Comparison of ENCODE assay signal across 14 cellular contexts in genomic region chr17:75476752-75477492, GRCh38. TPM values are rescaled to one million over a fixed set of nuclear protein-coding genes. Genes with fewer than 3 reads are reported as not detected.
A peak's percentile ranks its signal among the peaks of the same experiment; 100 is the strongest.
DNase-seq lines count a peak whose midpoint lies in the region; ATAC-seq and TF ChIP-seq lines count a peak whose summit lies in the region.
"Had no signal": no experiment of that assay in that cellular context is flagged by ENCODE, and none has a peak within 500 bp of the region (broad histone marks: within the 10 kb centered on the region; RNA-seq: fewer than 3 reads in every experiment).

No MANE protein-coding gene starts in this region.

- H2AK5ac ChIP-seq in neuronal stem cell (ENCODE audit: low read depth, low read length): peak overlapping the region; percentile 90

- H3K14ac ChIP-seq in neuronal stem cell (ENCODE audit: low read length): no peak overlapping the region

- no peak overlapping the region for H4K8ac ChIP-seq in neuronal stem cell (ENCODE audit: low read depth, low read length)

- ATAC-seq in upper lobe of left lung (ENCODE audit: low FRiP score in 2 of 2): peak in 1 of 2 donors; percentile 18
- ATAC-seq: natural killer cell had no signal

- TF ChIP-seq CTCF in ascending aorta (IDR thresholded peaks at IDR 0.05): no peak
- no peak for TF ChIP-seq CTCF in left ventricle myocardium inferior (IDR thresholded peaks at IDR 0.05; ENCODE audit: borderline replicate concordance)
- no peak for TF ChIP-seq CTCF in upper lobe of left lung (IDR thresholded peaks at IDR 0.05)

- DNase-seq in ascending aorta (ENCODE audit: low spot score in 2 of 2) (no peak), left ventricle myocardium inferior (no peak), neuronal stem cell (ENCODE audit: low spot score) (no peak), upper lobe of left lung (no peak), NCI-H1930 (lab: John Stamatoyannopoulos, UW) (no peak), T-helper 2 cell (no peak), NAMALWA (ENCODE audit: low spot score) (no peak)
- DNase-seq: activated CD4-positive, alpha-beta T cell treated with anti-CD3 and anti-CD28 coated beads, Interleukin-2, amount 50 U/mL, for 4 hours; activated gamma-delta T cell; CD8-positive, alpha-beta memory T cell; central memory CD4-positive, alpha-beta T cell; natural killer cell; OCI-M1; SW 1271 had no signal

- no peak overlapping the region for H4K91ac ChIP-seq in neuronal stem cell (ENCODE audit: low read depth, low read length, poor library complexity)

- no CpG with 5 or more reads among the region's 11 CpGs for WGBS in neuronal stem cell (ENCODE audit: extremely low coverage in 2 of 2, insufficient read length in 2 of 2, insufficient replicate concordance in 1 of 2), 2 donors
- WGBS in upper lobe of left lung, 2 donors: 56 to 80% methylated on average over 6 to 11 of the region's 11 CpGs

- H3K9me3 ChIP-seq in ascending aorta: no peaks in the 10 kb centered on the region
- H3K9me3 ChIP-seq in left ventricle myocardium inferior (replicated peaks): no peaks in the 10 kb centered on the region
- H3K9me3 ChIP-seq in neuronal stem cell (replicated peaks in 1 of 2; ENCODE audit: control insufficient read depth in 2 of 2, insufficient read depth in 1 of 2, low read depth in 1 of 2, low read length in 2 of 2): no peaks in the 10 kb centered on the region
- H3K9me3 ChIP-seq in upper lobe of left lung: no peaks in the 10 kb centered on the region

- intact Hi-C loops in ascending aorta (cut with DNase I): loop anchor here (5.0 kb wide), 1 partner anchor 35 kb away; no protein-coding TSS in a partner anchor
- intact Hi-C loops in left ventricle myocardium inferior (cut with micrococcal nuclease): no loop called here

- no peak overlapping the region for H3K4ac ChIP-seq in neuronal stem cell (ENCODE audit: low read length)

- H3K18ac ChIP-seq in neuronal stem cell (ENCODE audit: low read length): peak overlapping the region; percentile 29

- H3K79me1 ChIP-seq in neuronal stem cell (ENCODE audit: low read depth, low read length): no peaks in the 10 kb centered on the region

- H2BK120ac ChIP-seq in neuronal stem cell (ENCODE audit: low read depth, low read length): no peak overlapping the region

- H2BK5ac ChIP-seq in neuronal stem cell (ENCODE audit: low read length): peak overlapping the region; percentile 15

- TF ChIP-seq POLR2A in upper lobe of left lung (IDR thresholded peaks at IDR 0.05): no peak

- H2BK15ac ChIP-seq in neuronal stem cell (ENCODE audit: low read length): peak overlapping the region; percentile 33

- TF ChIP-seq EP300 in upper lobe of left lung (IDR thresholded peaks at IDR 0.05): no peak

- H2BK12ac ChIP-seq in neuronal stem cell (ENCODE audit: low read length): no peak overlapping the region

- H3K27ac ChIP-seq in ascending aorta (peak overlapping the region; percentile 80 to 85), left ventricle myocardium inferior (replicated peaks) (peak overlapping the region; percentile 88), neuronal stem cell (replicated peaks; ENCODE audit: low read length) (peak overlapping the region; percentile 48), upper lobe of left lung (peak overlapping the region; percentile 23 to 77 (median 56))

- peak overlapping the region; percentile 43 for H2AFZ ChIP-seq in neuronal stem cell (ENCODE audit: low read length)

- H3K36me3 ChIP-seq in ascending aorta (peaks cover 5 to 14% of the 10 kb centered on the region in 2 donors), left ventricle myocardium inferior (peaks cover 13% of the 10 kb centered on the region), neuronal stem cell (replicated peaks in 1 of 2; ENCODE audit: control insufficient read depth in 2 of 2, insufficient read depth in 2 of 2, low read length in 2 of 2) (peaks cover 6 to 33% of the 10 kb centered on the region in 2 donors), upper lobe of left lung (peaks cover 7 to 24% (median 14%) of the 10 kb centered on the region in 4 donors)

- no peak overlapping the region for H3K9ac ChIP-seq in neuronal stem cell (ENCODE audit: low read depth, low read length, poor library complexity)

- H3K4me2 ChIP-seq in neuronal stem cell (ENCODE audit: insufficient read depth, low read length, poor library complexity, severe bottlenecking): no peak overlapping the region

- peaks cover 9 to 25% of the 10 kb centered on the region in 2 donors for H3K4me1 ChIP-seq in ascending aorta
- H3K4me1 ChIP-seq in left ventricle myocardium inferior: peaks cover 85% of the 10 kb centered on the region
- H3K4me1 ChIP-seq in neuronal stem cell (ENCODE audit: control insufficient read depth in 2 of 2, insufficient read depth in 1 of 2, low read depth in 1 of 2, low read length in 2 of 2): peaks cover 41 to 46% of the 10 kb centered on the region in 2 donors
- H3K4me1 ChIP-seq in upper lobe of left lung: peaks cover 29 to 49% (median 43%) of the 10 kb centered on the region in 4 donors

- H3K4me3 ChIP-seq in ascending aorta (peak overlapping the region in 1 of 2 donors; percentile 45), left ventricle myocardium inferior (peak overlapping the region; percentile 46), neuronal stem cell (ENCODE audit: low read length in 2 of 2) (peak overlapping the region in 1 of 2 donors; percentile 30), upper lobe of left lung (no peak overlapping the region)

- H3K27me3 ChIP-seq in ascending aorta: no peaks in the 10 kb centered on the region
- no peaks in the 10 kb centered on the region for H3K27me3 ChIP-seq in left ventricle myocardium inferior (ENCODE audit: low read depth)
- no peaks in the 10 kb centered on the region for H3K27me3 ChIP-seq in neuronal stem cell (ENCODE audit: control insufficient read depth in 3 of 3, insufficient read depth in 3 of 3, low read depth in 1 of 3, low read length in 3 of 3)
- no peaks in the 10 kb centered on the region for H3K27me3 ChIP-seq in upper lobe of left lung

- no peak overlapping the region for H3K23ac ChIP-seq in neuronal stem cell (ENCODE audit: low read depth, low read length, poor library complexity)

RNA-seq across cellular contexts. Expression of gene TMEM94, which starts 20.5 kb away (rescaled TPM):
- total RNA-seq in ascending aorta (125 TPM), left ventricle myocardium inferior (38.8 TPM), upper lobe of left lung (100 to 1,000 TPM in 2 of 6 donors, 10 to 100 TPM in 4; 62.3 to 320 (median 90.5) TPM)
- polyA plus RNA-seq in neuronal stem cell (2013, experiment 1 of 2): 63.4 TPM
- polyA plus RNA-seq in neuronal stem cell (2013, experiment 2 of 2): 59.4 TPM

RNA-seq across cellular contexts. Expression of gene CASKIN2, which starts 38.4 kb away (rescaled TPM):
- total RNA-seq in ascending aorta (112 TPM), left ventricle myocardium inferior (34.3 TPM), upper lobe of left lung (100 to 1,000 TPM in 1 of 6 donors, 10 to 100 TPM in 5; 24.1 to 113 (median 48.5) TPM)
- 7.5 TPM for polyA plus RNA-seq in neuronal stem cell (2013, experiment 1 of 2)
- polyA plus RNA-seq in neuronal stem cell (2013, experiment 2 of 2): 7.9 TPM

RNA-seq across cellular contexts. Expression of gene TSEN54, which starts 39.4 kb away (rescaled TPM):
- total RNA-seq in ascending aorta (92.7 TPM), left ventricle myocardium inferior (6.8 TPM), upper lobe of left lung (100 to 1,000 TPM in 2 of 6 donors, 10 to 100 TPM in 4; 19.5 to 125 (median 31.3) TPM)
- 21.2 TPM for polyA plus RNA-seq in neuronal stem cell (2013, experiment 1 of 2)
- 24.0 TPM for polyA plus RNA-seq in neuronal stem cell (2013, experiment 2 of 2)

RNA-seq across cellular contexts. Expression of gene LLGL2, which starts 48.6 kb away (rescaled TPM):
- total RNA-seq in ascending aorta: 41.8 TPM
- 2.0 TPM for total RNA-seq in left ventricle myocardium inferior
- polyA plus RNA-seq in neuronal stem cell (2013, experiment 1 of 2): 25.2 TPM
- polyA plus RNA-seq in neuronal stem cell (2013, experiment 2 of 2): 26.4 TPM
- 100 to 1,000 TPM; 113 to 256 (median 175) TPM for total RNA-seq in upper lobe of left lung
